16 cellular contexts compared by ENCODE assay signal in the genomic region with DNA sequence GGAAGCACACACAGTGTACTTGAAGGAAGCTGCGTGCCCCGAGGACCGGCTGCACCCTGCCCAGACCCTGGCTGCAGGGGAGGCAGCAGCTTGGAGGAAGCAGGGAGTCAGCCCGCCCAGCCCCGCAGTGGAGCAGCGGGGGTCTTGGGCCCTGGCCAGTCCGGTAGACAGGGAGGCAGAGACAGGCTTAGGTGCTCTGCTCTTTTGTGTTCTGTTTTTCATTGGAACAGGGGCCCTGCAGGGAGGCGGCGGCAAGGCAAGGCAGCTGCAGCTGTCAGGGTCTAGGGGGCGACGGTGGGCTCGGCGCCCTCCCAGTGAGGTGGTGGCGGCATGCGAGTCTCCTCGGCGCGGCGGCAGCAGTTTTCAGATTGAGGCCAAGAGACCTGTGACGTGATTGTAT. TPM values are rescaled to one million over a fixed set of nuclear protein-coding genes. Genes with fewer than 3 reads are reported as not detected.
"Had no signal": no experiment of that assay in that cellular context is flagged by ENCODE, and none has a peak within 500 bp of the region (broad histone marks: within the 10 kb centered on the region; RNA-seq: fewer than 3 reads in every experiment).

No MANE protein-coding gene starts in this region.

- H3K9me3 Mint-ChIP-seq: T-helper 2 cell treated with Interferon-gamma antibody and Interleukin-4, amounts not matched to agents 5 μg/mL and 100 μg/mL, for 36 hours had no signal

- DNase-seq: activated CD4-positive, alpha-beta T cell treated with anti-CD3 and anti-CD28 coated beads for 1 hour; activated CD4-positive, alpha-beta T cell treated with anti-CD3 and anti-CD28 coated beads, Interleukin-2, amount 50 U/mL, for 48 hours; activated CD8-positive, alpha-beta memory T cell treated with anti-CD3 and anti-CD28 coated beads, Interleukin-2, amount 10 ng/mL, durations not matched to agents 7 days and 5 days; activated T-cell treated with anti-CD3 and anti-CD28 coated beads, Interleukin-2, amount 50 U/mL, for 48 hours; aorta; foreskin melanocyte; heart left ventricle; kidney; left ventricle myocardium inferior; stimulated activated CD4-positive, alpha-beta T cell treated with anti-CD3 and anti-CD28 coated beads, Interleukin-4, amount 100 ng/mL, for 4 hours; thyroid gland; uterus had no signal

- H3K4me3 Mint-ChIP-seq: activated CD8-positive, alpha-beta memory T cell treated with anti-CD3 and anti-CD28 coated beads, Interleukin-2, amount 10 ng/mL, durations not matched to agents 7 days and 5 days; T-helper 2 cell treated with Interferon-gamma antibody and Interleukin-4, amounts not matched to agents 5 μg/mL and 100 μg/mL, for 36 hours had no signal

- ATAC-seq: activated CD8-positive, alpha-beta memory T cell treated with anti-CD3 and anti-CD28 coated beads, Interleukin-2, amount 10 ng/mL, durations not matched to agents 7 days and 5 days; heart left ventricle had no signal

- H3K27me3 Mint-ChIP-seq: activated CD8-positive, alpha-beta memory T cell treated with anti-CD3 and anti-CD28 coated beads, Interleukin-2, amount 10 ng/mL, durations not matched to agents 7 days and 5 days had no signal

- H3K9me3 ChIP-seq: breast epithelium, heart left ventricle, left ventricle myocardium inferior, thyroid gland, uterus had no signal

- H3K4me1 ChIP-seq: breast epithelium, left ventricle myocardium inferior, parathyroid adenoma, uterus had no signal

- H3K4me3 ChIP-seq: breast epithelium, heart left ventricle, left ventricle myocardium inferior, thyroid gland, uterus had no signal

- H3K27ac Mint-ChIP-seq: activated CD8-positive, alpha-beta memory T cell treated with anti-CD3 and anti-CD28 coated beads, Interleukin-2, amount 10 ng/mL, durations not matched to agents 7 days and 5 days; T-helper 2 cell treated with Interferon-gamma antibody and Interleukin-4, amounts not matched to agents 5 μg/mL and 100 μg/mL, for 36 hours had no signal

- H3K27me3 ChIP-seq: breast epithelium, heart left ventricle, thyroid gland, uterus had no signal

- H3K27ac ChIP-seq: breast epithelium, heart left ventricle, left ventricle myocardium inferior, parathyroid adenoma, thyroid gland, uterus had no signal

- H3K36me3 ChIP-seq: breast epithelium, uterus had no signal

RNA-seq across cellular contexts. Expression of a gene that starts 53.3 kb away (rescaled TPM):
- total RNA-seq: endothelial cell of umbilical vein had no signal
- polyA plus RNA-seq: endothelial cell of umbilical vein had no signal
